ENCODE assay signal across 18 cellular contexts in genomic region chr1:58107943-58108342, GRCh38.
DNase-seq lines count a peak whose midpoint lies in the region; ATAC-seq lines count a peak whose summit lies in the region.
"Had no signal": no experiment of that assay in that cellular context is flagged by ENCODE, and none has a peak within 500 bp of the region (broad histone marks: within the 10 kb centered on the region; RNA-seq: fewer than 3 reads in every experiment).

No MANE protein-coding gene starts in this region.

- no peaks in the 10 kb centered on the region for H3K27me3 Mint-ChIP-seq in T-helper 1 cell treated with Interleukin-12 subunit alpha and Interleukin-12 subunit beta and Interleukin-4 antibody, amounts not matched to agents 30 μg/mL and 1 μg/mL, for 36 hours (ENCODE audit: low read depth)
- peaks cover 10 to 13% of the 10 kb centered on the region in 2 donors for H3K27me3 Mint-ChIP-seq in stimulated activated naive B cell treated with anti-CD40 and anti-IgM and Interleukin-4, amounts not matched to agents 10 μg/mL and 1 μg/mL and 100 μg/mL, for 72 hours

- no peaks in the 10 kb centered on the region for H3K9me3 Mint-ChIP-seq in T-helper 1 cell treated with Interleukin-12 subunit alpha and Interleukin-12 subunit beta and Interleukin-4 antibody, amounts not matched to agents 30 μg/mL and 1 μg/mL, for 36 hours
- H3K9me3 Mint-ChIP-seq in stimulated activated naive B cell treated with anti-CD40 and anti-IgM and Interleukin-4, amounts not matched to agents 10 μg/mL and 1 μg/mL and 100 μg/mL, for 72 hours: peaks cover 0 to 4% of the 10 kb centered on the region in 2 donors

- H3K4me1 Mint-ChIP-seq in T-helper 1 cell treated with Interleukin-12 subunit alpha and Interleukin-12 subunit beta and Interleukin-4 antibody, amounts not matched to agents 30 μg/mL and 1 μg/mL, for 36 hours (ENCODE audit: low read depth): no peaks in the 10 kb centered on the region
- H3K4me1 Mint-ChIP-seq in stimulated activated naive B cell treated with anti-CD40 and anti-IgM and Interleukin-4, amounts not matched to agents 10 μg/mL and 1 μg/mL and 100 μg/mL, for 72 hours: peaks cover 29 to 49% of the 10 kb centered on the region in 2 donors
- H3K4me1 Mint-ChIP-seq: CD14-positive monocyte had no signal

- H3K36me3 Mint-ChIP-seq in T-helper 1 cell treated with Interleukin-12 subunit alpha and Interleukin-12 subunit beta and Interleukin-4 antibody, amounts not matched to agents 30 μg/mL and 1 μg/mL, for 36 hours (ENCODE audit: low read depth): no peaks in the 10 kb centered on the region
- peaks cover 2 to 5% of the 10 kb centered on the region in 2 donors for H3K36me3 Mint-ChIP-seq in stimulated activated naive B cell treated with anti-CD40 and anti-IgM and Interleukin-4, amounts not matched to agents 10 μg/mL and 1 μg/mL and 100 μg/mL, for 72 hours
- H3K36me3 Mint-ChIP-seq: CD14-positive monocyte had no signal

- ATAC-seq in GM21529 (IDR thresholded peaks at IDR 0.05; ENCODE audit: unreplicated experiment) (peak; percentile 59), HG02852 (IDR thresholded peaks at IDR 0.05; ENCODE audit: unreplicated experiment) (peak; percentile 47), GM21526 (IDR thresholded peaks at IDR 0.05; ENCODE audit: low FRiP score, unreplicated experiment) (no peak), GM21825 (IDR thresholded peaks at IDR 0.05; ENCODE audit: unreplicated experiment) (no peak)
- ATAC-seq in stimulated activated naive B cell treated with anti-CD40 and anti-IgM and Interleukin-4, amounts not matched to agents 10 μg/mL and 1 μg/mL and 100 μg/mL, for 72 hours (replicated peaks): peak; percentile 6 to 18

- DNase-seq in T-helper 1 cell: no peak
- DNase-seq in stimulated activated naive B cell treated with anti-CD40 and anti-IgM and Interleukin-4, amounts not matched to agents 10 μg/mL and 1 μg/mL and 100 μg/mL, for 72 hours: no peak
- no peak for DNase-seq in retina
- DNase-seq: AML-193; HFFc6; MM.1S; NCI-H1105 treated with DMSO at 0.1 percent for 48 hours; NCI-H1694; NCI-H2081 treated with DMSO at 0.1 percent for 48 hours; NCI-H446 treated with DMSO at 0.1 percent for 48 hours; NK-92 treated with Interleukin-12 subunit alpha and Interleukin-12 subunit beta, amount 100 ng/mL, for 24 hours; Right ventricle myocardium superior had no signal

- no peak overlapping the region for H3K4me3 Mint-ChIP-seq in T-helper 1 cell treated with Interleukin-12 subunit alpha and Interleukin-12 subunit beta and Interleukin-4 antibody, amounts not matched to agents 30 μg/mL and 1 μg/mL, for 36 hours
- no peak overlapping the region for H3K4me3 Mint-ChIP-seq in stimulated activated naive B cell treated with anti-CD40 and anti-IgM and Interleukin-4, amounts not matched to agents 10 μg/mL and 1 μg/mL and 100 μg/mL, for 72 hours
- H3K4me3 Mint-ChIP-seq: HFFc6 had no signal

- peak overlapping the region; percentile 45 for H3K27ac Mint-ChIP-seq in T-helper 1 cell treated with Interleukin-12 subunit alpha and Interleukin-12 subunit beta and Interleukin-4 antibody, amounts not matched to agents 30 μg/mL and 1 μg/mL, for 36 hours
- H3K27ac Mint-ChIP-seq in stimulated activated naive B cell treated with anti-CD40 and anti-IgM and Interleukin-4, amounts not matched to agents 10 μg/mL and 1 μg/mL and 100 μg/mL, for 72 hours: peak overlapping the region; percentile 70
- H3K27ac Mint-ChIP-seq: CD14-positive monocyte, HFFc6 had no signal

Comparison
In these comparisons a context has a peak if more than half of its experiments do, and no peak if none do; other contexts are left out.
1. ATAC-seq: peak in GM21529 (single experiment), HG02852 (single experiment) and stimulated activated naive B cell treated with anti-CD40 and anti-IgM and Interleukin-4, amounts not matched to agents 10 μg/mL and 1 μg/mL and 100 μg/mL, for 72 hours (2 of 2); none in GM21526 (single experiment) and GM21825 (single experiment).